13 cellular contexts compared by ENCODE assay signal in the genomic region with DNA sequence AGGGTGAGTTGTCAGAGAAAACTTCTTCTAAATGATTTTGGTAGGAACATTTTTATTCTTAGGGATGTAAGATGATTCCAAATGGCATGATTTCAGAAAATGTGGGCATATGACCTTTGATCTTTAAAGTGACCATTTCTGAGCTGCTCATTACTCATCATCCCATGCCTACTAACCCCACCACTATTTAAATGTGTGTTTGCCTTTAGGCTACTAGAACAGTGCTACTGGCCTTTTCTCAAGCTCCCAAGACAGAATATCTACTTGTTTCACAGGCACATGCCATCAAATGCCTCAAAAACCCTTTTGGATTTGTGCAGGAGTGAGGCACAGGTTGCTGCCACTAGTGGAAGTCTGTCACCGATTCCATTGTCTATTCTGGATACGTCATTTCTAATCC.
"Had no signal": no experiment of that assay in that cellular context is flagged by ENCODE, and none has a peak within 500 bp of the region (broad histone marks: within the 10 kb centered on the region; RNA-seq: fewer than 3 reads in every experiment).

No MANE protein-coding gene starts in this region.

- H3K4me1 ChIP-seq: breast epithelium, heart left ventricle, left lung, thyroid gland had no signal

- H3K27ac ChIP-seq: breast epithelium, heart left ventricle, left lung, thyroid gland had no signal

- H3K4me3 ChIP-seq: breast epithelium, heart left ventricle, left lung, thyroid gland had no signal

- H3K36me3 ChIP-seq: breast epithelium, heart left ventricle, left lung, thyroid gland had no signal

- ATAC-seq: heart left ventricle, left lung, T-helper 17 cell had no signal

- H3K27me3 ChIP-seq: breast epithelium, heart left ventricle, left lung, thyroid gland had no signal

- DNase-seq: activated CD4-positive, alpha-beta T cell treated with anti-CD3 and anti-CD28 coated beads, Interleukin-2, amount 10 ng/mL, durations not matched to agents 7 days and 5 days; activated CD4-positive, CD25-positive, alpha-beta regulatory T cell; activated effector memory CD4-positive, alpha-beta T cell treated with anti-CD3 and anti-CD28 coated beads, Interleukin-2, amount 50 U/mL, for 16 hours; activated T-cell treated with anti-CD3 and anti-CD28 coated beads, Interleukin-2, amount 50 U/mL, for 24 hours; endodermal cell; heart left ventricle; left lung; mesendoderm; nephron progenitor cell; stimulated activated CD4-positive, alpha-beta T cell treated with anti-CD3 and anti-CD28 coated beads, Interleukin-4, amount 100 ng/mL, for 24 hours; T-helper 17 cell; thyroid gland had no signal

- H3K9me3 ChIP-seq: thyroid gland had no signal
